In genomic region chr12:72323881-72324280, GRCh38 we compare ENCODE assay signal across 17 cellular contexts. TPM values are rescaled to one million over a fixed set of nuclear protein-coding genes. Genes with fewer than 3 reads are reported as not detected.
DNase-seq lines count a peak whose midpoint lies in the region; TF ChIP-seq lines count a peak whose summit lies in the region.
"Had no signal": no experiment of that assay in that cellular context is flagged by ENCODE, and none has a peak within 500 bp of the region (broad histone marks: within the 10 kb centered on the region; RNA-seq: fewer than 3 reads in every experiment).

No MANE protein-coding gene starts in this region.

- no peak overlapping the region for H3K9ac ChIP-seq in skeletal muscle satellite cell (ENCODE audit: low read depth, low read length)
- H3K9ac ChIP-seq: KMS-11, SK-N-SH had no signal

- H3K4me1 ChIP-seq in skeletal muscle satellite cell (ENCODE audit: control insufficient read depth, insufficient read depth, low read length) (peaks cover 8% of the 10 kb centered on the region), right atrium auricular region (no peaks in the 10 kb centered on the region)

- H3K4me2 ChIP-seq in skeletal muscle satellite cell (ENCODE audit: low read length) = peak overlapping the region; percentile 6
- H3K4me2 ChIP-seq: KMS-11, SK-N-SH had no signal

- H3K36me3 ChIP-seq in skeletal muscle satellite cell (ENCODE audit: insufficient read depth, low read length) = no peaks in the 10 kb centered on the region
- H3K36me3 ChIP-seq in right atrium auricular region = no peaks in the 10 kb centered on the region
- H3K36me3 ChIP-seq: MG63 had no signal

- DNase-seq in EH (ENCODE audit: low read depth) (peak; percentile 83), HT1080 (ENCODE audit: low read depth) (peak; percentile 40), fibroblast of peridontal ligament (ENCODE audit: extremely low read depth) (peak; percentile 26), GM20000 (ENCODE audit: low spot score) (no peak), right atrium auricular region (ENCODE audit: low spot score) (no peak), middle frontal gyrus (ENCODE audit: extremely low spot score, low spot score) (no peak)
- DNase-seq: ACHN, C1 segment of cervical spinal cord, MG63, NCI-H1105, NCI-H187, NCI-H446, Right ventricle myocardium superior, SK-N-SH had no signal

- H3K27ac ChIP-seq in right atrium auricular region = no peak overlapping the region
- H3K27ac ChIP-seq: HL-60, KMS-11 had no signal

- H3K27me3 ChIP-seq in skeletal muscle satellite cell (ENCODE audit: control insufficient read depth, insufficient read depth, low read length) (no peaks in the 10 kb centered on the region), right atrium auricular region (no peaks in the 10 kb centered on the region)
- H3K27me3 ChIP-seq: MG63 had no signal

- no peaks in the 10 kb centered on the region for H3K9me3 ChIP-seq in skeletal muscle satellite cell (replicated peaks; ENCODE audit: low read length)
- no peaks in the 10 kb centered on the region for H3K9me3 ChIP-seq in right atrium auricular region
- H3K9me3 ChIP-seq: MG63, SK-N-SH had no signal

- H3K4me3 ChIP-seq in skeletal muscle satellite cell (ENCODE audit: low read length) (no peak overlapping the region), right atrium auricular region (no peak overlapping the region)
- H3K4me3 ChIP-seq: MG63 had no signal

- TF ChIP-seq CTCF in GM20000 (IDR thresholded peaks at IDR 0.05; ENCODE audit: extremely low read depth, missing control alignments) = no peak
- TF ChIP-seq CTCF in right atrium auricular region (IDR thresholded peaks at IDR 0.05) = no peak

RNA-seq across cellular contexts. Expression of gene TRHDE, which starts 51.7 kb away (rescaled TPM):
- 18.2 and 34.7 TPM in 2 replicates for total RNA-seq in HT1080 (2014; rRNA removed; shearing (Covaris generic))
- polyA plus RNA-seq in HT1080 (2015; cell fraction: cytosol; rRNA removed) = 10.1 and 12.9 TPM in 2 replicates
- polyA plus RNA-seq in HT1080 (2015; cell fraction: nucleus; rRNA removed) = 38.9 and 39.7 TPM in 2 replicates
- 0.25 TPM in 1 of 2 replicates, not detected in the other for total RNA-seq in skeletal muscle satellite cell (2012; rRNA removed)
- 1 to 10 TPM in 1 of 2 donors, under 1 TPM in 1; 0.37 to 3.4 TPM for total RNA-seq in right atrium auricular region

Comparison
In these comparisons a context has a peak if more than half of its experiments do, and no peak if none do; other contexts are left out.
1. DNase-seq: peak in EH (single experiment), HT1080 (single experiment) and fibroblast of peridontal ligament (single experiment); none in GM20000 (single experiment), right atrium auricular region (single experiment) and middle frontal gyrus (single experiment).